In genomic region chr4:144647095-144647959, GRCh38 we compare ENCODE assay signal across 1 cellular context.
TF ChIP-seq lines count a peak whose summit lies in the region.

No MANE protein-coding gene starts in this region.

TF ChIP-seq in liver, 16 proteins besides CTCF, POLR2A, EP300 and RAD21 (continued from another document):
- no peak for TF ChIP-seq REST (IDR thresholded peaks at IDR 0.05)
- TF ChIP-seq ATF3 (IDR thresholded peaks at IDR 0.05) = no peak
- TF ChIP-seq FOXA1 (IDR thresholded peaks at IDR 0.05) = no peak
- TF ChIP-seq HNF4G (IDR thresholded peaks at IDR 0.05) = no peak
- no peak for TF ChIP-seq HNF4A (conservative IDR thresholded peaks at IDR 0.05)
- TF ChIP-seq ZBTB33 (IDR thresholded peaks at IDR 0.05) = no peak
- no peak for TF ChIP-seq GABPA (IDR thresholded peaks at IDR 0.05 in 1 of 2, conservative IDR thresholded peaks at IDR 0.05 in 1 of 2)
- no peak for TF ChIP-seq YY1 (IDR thresholded peaks at IDR 0.05)
- TF ChIP-seq SP1 (IDR thresholded peaks at IDR 0.05) = no peak
- no peak for TF ChIP-seq MAX (IDR thresholded peaks at IDR 0.05)
- TF ChIP-seq NR2F2 (IDR thresholded peaks at IDR 0.05) = no peak
- TF ChIP-seq JUND (IDR thresholded peaks at IDR 0.05) = no peak
- TF ChIP-seq FOXA2 (IDR thresholded peaks at IDR 0.05) = no peak
- no peak for TF ChIP-seq TAF1 (conservative IDR thresholded peaks at IDR 0.05)
TF ChIP-seq in liver: peak in this region for 0.
